Comparison of ENCODE assay signal across 8 cellular contexts in genomic region chr2:16608661-16609643, GRCh38. TPM values are rescaled to one million over a fixed set of nuclear protein-coding genes. Genes with fewer than 3 reads are reported as not detected.
A peak's percentile ranks its signal among the peaks of the same experiment; 100 is the strongest.
DNase-seq lines count a peak whose midpoint lies in the region; ATAC-seq and TF ChIP-seq lines count a peak whose summit lies in the region.

No MANE protein-coding gene starts in this region.

- no peak overlapping the region for H3K27ac ChIP-seq in CD8-positive, alpha-beta T cell (ENCODE audit: low read depth, low read length)
- H3K27ac ChIP-seq in endodermal cell (ENCODE audit: low read depth, low read length) (peak overlapping the region; percentile 86), mesodermal cell (ENCODE audit: low read depth, low read length, severe bottlenecking) (peak overlapping the region; percentile 92)

- H3K4me1 Mint-ChIP-seq in CD8-positive, alpha-beta T cell (ENCODE audit: low read depth), result peaks cover 9% of the 10 kb centered on the region
- H3K4me1 Mint-ChIP-seq in endodermal cell, result peaks cover 14% of the 10 kb centered on the region

- peak; percentile 77 to 91 (median 81) for DNase-seq in CD8-positive, alpha-beta T cell
- DNase-seq in NCI-H82 (lab: John Stamatoyannopoulos, UW) (peak; percentile 86), endodermal cell (peak; percentile 98)
- peak; percentile 96 for DNase-seq in activated CD8-positive, alpha-beta memory T cell treated with anti-CD3 and anti-CD28 coated beads for 24 hours
- DNase-seq in stimulated activated CD8-positive, alpha-beta memory T cell treated with anti-CD3 and anti-CD28 coated beads, Interleukin-15, amount 100 ng/mL, for 4 hours (ENCODE audit: low read depth in 2 of 2), result peak; percentile 56 to 66

- ATAC-seq in CD8-positive, alpha-beta T cell, result peak; percentile 97
- ATAC-seq in GM19438 (IDR thresholded peaks at IDR 0.05; ENCODE audit: low read depth, unreplicated experiment) (peak; percentile 97), HG03565 (IDR thresholded peaks at IDR 0.05; ENCODE audit: unreplicated experiment) (peak; percentile 73)

- CTCF ChIA-PET in CD8-positive, alpha-beta T cell (lab: Charles Lee), result interaction anchor here (0.6 to 1.9 kb wide), 29 partner anchors 8 to 1007 kb away, joined by 3 to 20 read pairs (median 3); partner anchors contain the start of gene MYCN

- no peaks in the 10 kb centered on the region for H3K36me3 Mint-ChIP-seq in CD8-positive, alpha-beta T cell
- H3K36me3 Mint-ChIP-seq in endodermal cell (ENCODE audit: low read depth), result no peaks in the 10 kb centered on the region

- no peaks in the 10 kb centered on the region for H3K9me3 ChIP-seq in CD8-positive, alpha-beta T cell (ENCODE audit: low read length)
- H3K9me3 ChIP-seq in endodermal cell (ENCODE audit: control insufficient read depth, low read length) (no peaks in the 10 kb centered on the region), mesodermal cell (ENCODE audit: control insufficient read depth, low read length) (no peaks in the 10 kb centered on the region)

- peak overlapping the region; percentile 89 for H3K4me3 Mint-ChIP-seq in CD8-positive, alpha-beta T cell
- H3K4me3 Mint-ChIP-seq in endodermal cell, result peak overlapping the region; percentile 76

- no peaks in the 10 kb centered on the region for H3K9me3 Mint-ChIP-seq in CD8-positive, alpha-beta T cell
- H3K9me3 Mint-ChIP-seq in endodermal cell, result no peaks in the 10 kb centered on the region

- H3K27me3 ChIP-seq in CD8-positive, alpha-beta T cell (ENCODE audit: insufficient read depth, low read length), result no peaks in the 10 kb centered on the region
- no peaks in the 10 kb centered on the region for H3K27me3 ChIP-seq in endodermal cell (ENCODE audit: control insufficient read depth, insufficient read depth, low read length, poor library complexity, severe bottlenecking)

- H3K4me1 ChIP-seq in CD8-positive, alpha-beta T cell (ENCODE audit: insufficient read depth, low read length), result no peaks in the 10 kb centered on the region
- H3K4me1 ChIP-seq in endodermal cell (ENCODE audit: control insufficient read depth, insufficient read depth, low read length) (no peaks in the 10 kb centered on the region), mesodermal cell (ENCODE audit: control insufficient read depth, insufficient read depth, low read length, poor library complexity, severe bottlenecking) (peaks cover 14% of the 10 kb centered on the region)

- peak overlapping the region; percentile 60 for H3K4me3 ChIP-seq in CD8-positive, alpha-beta T cell (ENCODE audit: low read depth, low read length)
- H3K4me3 ChIP-seq in endodermal cell (ENCODE audit: low read length) (peak overlapping the region; percentile 86), mesodermal cell (ENCODE audit: extremely low read depth, insufficient read depth, low read length, poor library complexity, severe bottlenecking) (peak overlapping the region; percentile 36)

- H3K27me3 Mint-ChIP-seq in CD8-positive, alpha-beta T cell (ENCODE audit: low read depth), result no peaks in the 10 kb centered on the region
- no peaks in the 10 kb centered on the region for H3K27me3 Mint-ChIP-seq in endodermal cell (ENCODE audit: insufficient read depth)

- POLR2A ChIA-PET in CD8-positive, alpha-beta T cell (lab: Charles Lee), result interaction anchor here (1.8 kb wide), 1 partner anchor 14 kb away, joined by 6 read pairs; no protein-coding TSS in a partner anchor

- H3K36me3 ChIP-seq in CD8-positive, alpha-beta T cell (ENCODE audit: insufficient read depth, low read length), result no peaks in the 10 kb centered on the region
- H3K36me3 ChIP-seq in endodermal cell (ENCODE audit: control insufficient read depth, insufficient read depth, low read length) (no peaks in the 10 kb centered on the region), mesodermal cell (ENCODE audit: control insufficient read depth, insufficient read depth, low read length) (no peaks in the 10 kb centered on the region)

- intact Hi-C loops in CD8-positive, alpha-beta T cell (cut with DNase I, micrococcal nuclease), result loop anchor here (1.0 to 2.0 kb wide), 5 partner anchors 54 to 972 kb away; partner anchors contain the start of gene CYRIA (in 1 of the 2)

- H3K9ac ChIP-seq in endodermal cell (ENCODE audit: extremely low read depth, low read length, poor library complexity, severe bottlenecking), result peak overlapping the region; percentile 54

- peak overlapping the region; percentile 83 for H3K27ac Mint-ChIP-seq in CD8-positive, alpha-beta T cell
- peak overlapping the region; percentile 97 for H3K27ac Mint-ChIP-seq in endodermal cell

- TF ChIP-seq CTCF in CD8-positive, alpha-beta T cell (IDR thresholded peaks at IDR 0.05), result peak; percentile 77
- TF ChIP-seq CTCF in endodermal cell (conservative IDR thresholded peaks at IDR 0.05), result peak; percentile 82

- WGBS in endodermal cell (ENCODE audit: insufficient coverage in 1 of 2, insufficient read length in 1 of 2), 2 experiments, result 8 to 14% methylated on average over 11 to 21 of the region's 21 CpGs
- 1 to 3% methylated on average over 15 to 17 of the region's 21 CpGs for WGBS in mesodermal cell (ENCODE audit: insufficient coverage in 2 of 2), 2 experiments

RNA-seq across cellular contexts. Expression of gene CYRIA, which starts 56.7 kb away (rescaled TPM):
- 1 to 10 TPM; 2.0 to 2.6 TPM for total RNA-seq in CD8-positive, alpha-beta T cell
- 1 to 10 TPM in 1 of 2 donors, under 1 TPM in 1; 0.86 to 1.4 TPM for total RNA-seq in endodermal cell
- polyA plus RNA-seq in endodermal cell (2013, experiment 1 of 2), result 11.2 TPM
- polyA plus RNA-seq in endodermal cell (2013, experiment 2 of 2), result 10.0 TPM
- 15.8 TPM for polyA plus RNA-seq in mesodermal cell (2013, experiment 1 of 2)
- polyA plus RNA-seq in mesodermal cell (2013, experiment 2 of 2), result 13.4 TPM

Comparison
In these comparisons a context has a peak if more than half of its experiments do, and no peak if none do; other contexts are left out.
1. H3K4me3 ChIP-seq: peak in every context shown above with its lines; median percentile 86 in endodermal cell; 60 in CD8-positive, alpha-beta T cell; 36 in mesodermal cell.